Comparison of ENCODE assay signal across 8 cellular contexts in genomic region chr1:153976819-153977249, GRCh38. TPM values are rescaled to one million over a fixed set of nuclear protein-coding genes. Genes with fewer than 3 reads are reported as not detected.
DNase-seq lines count a peak whose midpoint lies in the region; ATAC-seq and TF ChIP-seq lines count a peak whose summit lies in the region.

No MANE protein-coding gene starts in this region.

- peak overlapping the region; percentile 89 to 90 for H3K4me3 ChIP-seq in ascending aorta
- H3K4me3 ChIP-seq in thyroid gland (replicated peaks in 1 of 3), result peak overlapping the region; percentile 90 to 98 (median 92)

- intact Hi-C loops in ascending aorta (cut with DNase I) (loop anchor here (1.0 kb wide), 1 partner anchor 10 kb away; the partner anchor contains the start of gene CREB3L4), thyroid gland (cut with DNase I) (no loop called here)

- DNase-seq in activated CD8-positive, alpha-beta memory T cell treated with anti-CD3 and anti-CD28 coated beads, Interleukin-2, amount 10 ng/mL, durations not matched to agents 7 days and 5 days, result peak; percentile 44
- DNase-seq in activated CD8-positive, alpha-beta memory T cell treated with anti-CD3 and anti-CD28 coated beads, Interleukin-2, amount 50 U/mL, for 48 hours, result no peak
- DNase-seq in ascending aorta (ENCODE audit: low spot score in 2 of 2), result no peak
- peak; percentile 49 for DNase-seq in left kidney (ENCODE audit: low read depth, low spot score)
- peak in 1 of 2 donors; percentile 6 for DNase-seq in thyroid gland
- DNase-seq in stimulated activated CD4-positive, alpha-beta T cell treated with anti-CD3 and anti-CD28 coated beads, Interleukin-2, amount 100 ng/mL, for 48 hours, result no peak
- no peak for DNase-seq in DMS79 (lab: John Stamatoyannopoulos, UW)
- no peak for DNase-seq in activated CD8-positive, alpha-beta memory T cell treated with anti-CD3 and anti-CD28 coated beads, Interleukin-2, amount 50 U/mL, for 4 hours

- H3K4me3 Mint-ChIP-seq in activated CD8-positive, alpha-beta memory T cell treated with anti-CD3 and anti-CD28 coated beads, Interleukin-2, amount 10 ng/mL, durations not matched to agents 7 days and 5 days, result peak overlapping the region; percentile 95

- H3K36me3 ChIP-seq in ascending aorta, result peaks cover 27 to 41% of the 10 kb centered on the region in 2 donors
- peaks cover 20 to 22% of the 10 kb centered on the region in 2 donors for H3K36me3 ChIP-seq in thyroid gland

- 0 to 2% methylated on average over 12 to 16 of the region's 16 CpGs for WGBS in thyroid gland, 2 donors

- H3K27me3 Mint-ChIP-seq in activated CD8-positive, alpha-beta memory T cell treated with anti-CD3 and anti-CD28 coated beads, Interleukin-2, amount 10 ng/mL, durations not matched to agents 7 days and 5 days, result no peaks in the 10 kb centered on the region

- ATAC-seq in activated CD8-positive, alpha-beta memory T cell treated with anti-CD3 and anti-CD28 coated beads, Interleukin-2, amount 10 ng/mL, durations not matched to agents 7 days and 5 days, result no peak

- TF ChIP-seq POLR2A in thyroid gland (IDR thresholded peaks at IDR 0.05), result no peak

- H3K27ac Mint-ChIP-seq in activated CD8-positive, alpha-beta memory T cell treated with anti-CD3 and anti-CD28 coated beads, Interleukin-2, amount 10 ng/mL, durations not matched to agents 7 days and 5 days, result peak overlapping the region; percentile 94

- H3K4me1 Mint-ChIP-seq in activated CD8-positive, alpha-beta memory T cell treated with anti-CD3 and anti-CD28 coated beads, Interleukin-2, amount 10 ng/mL, durations not matched to agents 7 days and 5 days, result peaks cover 48% of the 10 kb centered on the region

- CTCF ChIA-PET in activated CD8-positive, alpha-beta memory T cell treated with anti-CD3 and anti-CD28 coated beads, Interleukin-2, amount 10 ng/mL, durations not matched to agents 7 days and 5 days (lab: Charles Lee), result interaction anchor here (0.9 to 6.4 kb wide), 17 partner anchors 7 to 444 kb away, joined by 3 to 65 read pairs (median 5); partner anchors contain the start of genes CREB3L4, CRTC2, DENND4B and RAB13

- no peaks in the 10 kb centered on the region for H3K9me3 Mint-ChIP-seq in activated CD8-positive, alpha-beta memory T cell treated with anti-CD3 and anti-CD28 coated beads, Interleukin-2, amount 10 ng/mL, durations not matched to agents 7 days and 5 days (ENCODE audit: low read depth)

- peaks cover 33% of the 10 kb centered on the region for H3K36me3 Mint-ChIP-seq in activated CD8-positive, alpha-beta memory T cell treated with anti-CD3 and anti-CD28 coated beads, Interleukin-2, amount 10 ng/mL, durations not matched to agents 7 days and 5 days

- TF ChIP-seq CTCF in ascending aorta (IDR thresholded peaks at IDR 0.05) (no peak), thyroid gland (IDR thresholded peaks at IDR 0.05) (no peak)

- H3K27ac ChIP-seq in ascending aorta (peak overlapping the region; percentile 89 to 92), thyroid gland (peak overlapping the region; percentile 90 to 94 (median 90))

- H3K4me1 ChIP-seq in ascending aorta (peaks cover 6 to 14% of the 10 kb centered on the region in 2 donors), thyroid gland (peaks cover 13 to 14% of the 10 kb centered on the region in 2 donors)

- H3K27me3 ChIP-seq in ascending aorta (no peaks in the 10 kb centered on the region), thyroid gland (no peaks in the 10 kb centered on the region)

- no peaks in the 10 kb centered on the region for H3K9me3 ChIP-seq in ascending aorta
- no peaks in the 10 kb centered on the region for H3K9me3 ChIP-seq in thyroid gland

RNA-seq across cellular contexts. Expression of gene JTB, which starts 0.6 kb away (rescaled TPM):
- 100 to 1,000 TPM; 127 to 156 TPM for total RNA-seq in activated CD8-positive, alpha-beta memory T cell treated with anti-CD3 and anti-CD28 coated beads, Interleukin-2, amount 10 ng/mL, durations not matched to agents 7 days and 5 days
- total RNA-seq in ascending aorta (166 TPM), thyroid gland (100 to 1,000 TPM; 173 to 393 (median 247) TPM)

RNA-seq across cellular contexts. Expression of gene CREB3L4, which starts 9.1 kb away (rescaled TPM):
- 1 to 10 TPM; 6.3 to 8.5 TPM for total RNA-seq in activated CD8-positive, alpha-beta memory T cell treated with anti-CD3 and anti-CD28 coated beads, Interleukin-2, amount 10 ng/mL, durations not matched to agents 7 days and 5 days
- total RNA-seq in ascending aorta (6.3 TPM), thyroid gland (10 to 100 TPM in 3 of 4 donors, 1 to 10 TPM in 1; 6.6 to 23.1 (median 17.0) TPM)

RNA-seq across cellular contexts. Expression of gene RAB13, which starts 9.3 kb away (rescaled TPM):
- 1 to 10 TPM; 4.2 to 6.3 TPM for total RNA-seq in activated CD8-positive, alpha-beta memory T cell treated with anti-CD3 and anti-CD28 coated beads, Interleukin-2, amount 10 ng/mL, durations not matched to agents 7 days and 5 days
- total RNA-seq in ascending aorta, result 10.0 TPM
- total RNA-seq in thyroid gland, result 10 to 100 TPM; 30.6 to 48.2 (median 38.1) TPM

RNA-seq across cellular contexts. Expression of gene SLC39A1, which starts 13.5 kb away (rescaled TPM):
- total RNA-seq in activated CD8-positive, alpha-beta memory T cell treated with anti-CD3 and anti-CD28 coated beads, Interleukin-2, amount 10 ng/mL, durations not matched to agents 7 days and 5 days, result 10 to 100 TPM; 38.1 to 48.0 TPM
- total RNA-seq in ascending aorta, result 86.3 TPM
- 100 to 1,000 TPM in 2 of 4 donors, 10 to 100 TPM in 2; 90.4 to 109 (median 99.5) TPM for total RNA-seq in thyroid gland

RNA-seq across cellular contexts. Expression of gene RPS27, which starts 13.7 kb away (rescaled TPM):
- total RNA-seq in activated CD8-positive, alpha-beta memory T cell treated with anti-CD3 and anti-CD28 coated beads, Interleukin-2, amount 10 ng/mL, durations not matched to agents 7 days and 5 days, result 1,000 to 10,000 TPM; 1,223 to 1,678 TPM
- total RNA-seq in ascending aorta, result 707 TPM
- total RNA-seq in thyroid gland, result 1,000 to 10,000 TPM; 2,032 to 3,294 (median 2,297) TPM

Comparison
In these comparisons a context has a peak if more than half of its experiments do, and no peak if none do; other contexts are left out.
1. DNase-seq: peak in activated CD8-positive, alpha-beta memory T cell treated with anti-CD3 and anti-CD28 coated beads, Interleukin-2, amount 10 ng/mL, durations not matched to agents 7 days and 5 days (single experiment) and left kidney (single experiment); none in activated CD8-positive, alpha-beta memory T cell treated with anti-CD3 and anti-CD28 coated beads, Interleukin-2, amount 50 U/mL, for 48 hours (single experiment), ascending aorta (0 of 2), stimulated activated CD4-positive, alpha-beta T cell treated with anti-CD3 and anti-CD28 coated beads, Interleukin-2, amount 100 ng/mL, for 48 hours (0 of 2), DMS79 (single experiment) and activated CD8-positive, alpha-beta memory T cell treated with anti-CD3 and anti-CD28 coated beads, Interleukin-2, amount 50 U/mL, for 4 hours (single experiment).